ENCODE assay signal across 20 cellular contexts in the genomic region with DNA sequence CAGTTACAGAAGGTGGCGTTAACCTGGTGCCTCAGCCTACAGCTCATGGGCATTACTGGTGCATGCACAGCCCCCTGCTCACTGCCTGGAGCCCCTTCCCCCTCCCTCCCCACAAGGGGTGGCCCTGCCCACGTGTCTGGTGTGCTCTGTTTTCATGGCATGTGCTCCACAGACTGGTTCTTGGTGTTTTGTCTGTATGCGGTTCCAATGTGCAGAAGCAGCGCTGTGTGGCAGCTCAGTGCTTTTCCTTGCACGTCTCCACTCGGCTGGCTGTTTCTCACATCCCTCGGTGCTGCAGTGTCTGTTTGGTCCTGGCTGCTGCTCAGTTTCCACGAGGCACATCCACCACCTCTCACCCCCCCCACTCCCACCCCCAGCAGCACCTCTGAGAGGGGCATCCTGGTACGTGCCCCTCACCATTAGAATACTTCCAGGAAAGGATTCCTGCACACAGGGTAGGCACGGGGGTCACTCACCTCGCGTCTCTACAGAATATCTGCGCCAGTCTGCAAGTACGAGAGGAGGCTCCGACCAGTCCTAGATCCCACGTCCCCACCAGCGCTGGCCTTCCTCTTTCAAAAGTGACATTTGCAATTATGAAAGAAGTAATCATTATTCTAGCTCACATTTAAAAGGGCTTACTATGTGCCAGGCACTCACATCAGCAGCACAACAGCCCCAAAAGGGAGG. TPM values are rescaled to one million over a fixed set of nuclear protein-coding genes. Genes with fewer than 3 reads are reported as not detected.
"Had no signal": no experiment of that assay in that cellular context is flagged by ENCODE, and none has a peak within 500 bp of the region (broad histone marks: within the 10 kb centered on the region; RNA-seq: fewer than 3 reads in every experiment).

No MANE protein-coding gene starts in this region.

- H3K27ac Mint-ChIP-seq: activated CD4-positive, alpha-beta T cell treated with anti-CD3 and anti-CD28 coated beads, Interleukin-2, amount 10 ng/mL, durations not matched to agents 24 days and 14 days; activated CD8-positive, alpha-beta T cell treated with anti-CD3 and anti-CD28 coated beads for 36 hours; activated naive CD8-positive, alpha-beta T cell; nephron; stimulated activated naive CD8-positive, alpha-beta T cell treated with anti-CD3 and anti-CD28 coated beads, Interleukin-15, amount 100 ng/mL, for 72 hours; T-helper 1 cell treated with Interleukin-12 subunit alpha and Interleukin-12 subunit beta and Interleukin-4 antibody, amounts not matched to agents 30 μg/mL and 1 μg/mL, for 36 hours had no signal

- H3K36me3 ChIP-seq: esophagus muscularis mucosa, left ventricle myocardium inferior, suprapubic skin, transverse colon, uterus had no signal

- H3K36me3 Mint-ChIP-seq: activated naive CD8-positive, alpha-beta T cell had no signal

- H3K27ac ChIP-seq: esophagus muscularis mucosa, left ventricle myocardium inferior, psoas muscle, suprapubic skin, transverse colon, uterus had no signal

- H3K4me1 ChIP-seq: esophagus muscularis mucosa, left ventricle myocardium inferior, psoas muscle, suprapubic skin, transverse colon, uterus had no signal

- H3K4me3 ChIP-seq: esophagus muscularis mucosa, left ventricle myocardium inferior, psoas muscle, suprapubic skin, transverse colon, uterus had no signal

- H3K9me3 ChIP-seq: esophagus muscularis mucosa, left ventricle myocardium inferior, psoas muscle, suprapubic skin, transverse colon, uterus had no signal

- DNase-seq: activated CD4-positive, alpha-beta T cell treated with anti-CD3 and anti-CD28 coated beads, Interleukin-2, amount 10 ng/mL, durations not matched to agents 24 days and 14 days; activated CD8-positive, alpha-beta T cell treated with anti-CD3 and anti-CD28 coated beads for 36 hours; activated gamma-delta T cell; activated T-cell treated with anti-CD3 and anti-CD28 coated beads, Interleukin-2, amount 50 U/mL, for 48 hours; central memory CD4-positive, alpha-beta T cell; mammary epithelial cell; midbrain; psoas muscle; stimulated activated CD4-positive, alpha-beta T cell treated with anti-CD3 and anti-CD28 coated beads, Interleukin-15, amount 100 ng/mL, for 24 hours; stimulated activated CD4-positive, alpha-beta T cell treated with anti-CD3 and anti-CD28 coated beads, Interleukin-2, amount 100 ng/mL, for 48 hours; stimulated activated naive CD8-positive, alpha-beta T cell treated with anti-CD3 and anti-CD28 coated beads, Interleukin-15, amount 100 ng/mL, for 72 hours; transverse colon; uterus had no signal

- H3K4me3 Mint-ChIP-seq: activated CD4-positive, alpha-beta T cell treated with anti-CD3 and anti-CD28 coated beads, Interleukin-2, amount 10 ng/mL, durations not matched to agents 24 days and 14 days; activated CD8-positive, alpha-beta T cell treated with anti-CD3 and anti-CD28 coated beads for 36 hours; activated naive CD8-positive, alpha-beta T cell; nephron; stimulated activated naive CD8-positive, alpha-beta T cell treated with anti-CD3 and anti-CD28 coated beads, Interleukin-15, amount 100 ng/mL, for 72 hours; T-helper 1 cell treated with Interleukin-12 subunit alpha and Interleukin-12 subunit beta and Interleukin-4 antibody, amounts not matched to agents 30 μg/mL and 1 μg/mL, for 36 hours had no signal

- H3K4me1 Mint-ChIP-seq: stimulated activated naive CD8-positive, alpha-beta T cell treated with anti-CD3 and anti-CD28 coated beads, Interleukin-15, amount 100 ng/mL, for 72 hours had no signal

- ATAC-seq: activated CD8-positive, alpha-beta T cell treated with anti-CD3 and anti-CD28 coated beads for 36 hours; psoas muscle; right cardiac atrium; stimulated activated naive CD8-positive, alpha-beta T cell treated with anti-CD3 and anti-CD28 coated beads, Interleukin-15, amount 100 ng/mL, for 72 hours had no signal

- H3K27me3 Mint-ChIP-seq: activated CD8-positive, alpha-beta T cell treated with anti-CD3 and anti-CD28 coated beads for 36 hours; activated naive CD8-positive, alpha-beta T cell; stimulated activated naive CD8-positive, alpha-beta T cell treated with anti-CD3 and anti-CD28 coated beads, Interleukin-15, amount 100 ng/mL, for 72 hours had no signal

- H3K9me3 Mint-ChIP-seq: activated CD4-positive, alpha-beta T cell treated with anti-CD3 and anti-CD28 coated beads, Interleukin-2, amount 10 ng/mL, durations not matched to agents 24 days and 14 days; activated CD8-positive, alpha-beta T cell treated with anti-CD3 and anti-CD28 coated beads for 36 hours; nephron; stimulated activated naive CD8-positive, alpha-beta T cell treated with anti-CD3 and anti-CD28 coated beads, Interleukin-15, amount 100 ng/mL, for 72 hours; T-helper 1 cell treated with Interleukin-12 subunit alpha and Interleukin-12 subunit beta and Interleukin-4 antibody, amounts not matched to agents 30 μg/mL and 1 μg/mL, for 36 hours had no signal

- H3K27me3 ChIP-seq: transverse colon, uterus had no signal

RNA-seq across cellular contexts. Expression of a gene that starts 27.1 kb away (rescaled TPM):
- total RNA-seq: activated CD4-positive, alpha-beta T cell treated with anti-CD3 and anti-CD28 coated beads, Interleukin-2, amount 10 ng/mL, durations not matched to agents 24 days and 14 days; activated CD8-positive, alpha-beta T cell treated with anti-CD3 and anti-CD28 coated beads for 36 hours; left ventricle myocardium inferior; mammary epithelial cell had no signal
- polyA plus RNA-seq: mammary epithelial cell had no signal
